In the genomic region with DNA sequence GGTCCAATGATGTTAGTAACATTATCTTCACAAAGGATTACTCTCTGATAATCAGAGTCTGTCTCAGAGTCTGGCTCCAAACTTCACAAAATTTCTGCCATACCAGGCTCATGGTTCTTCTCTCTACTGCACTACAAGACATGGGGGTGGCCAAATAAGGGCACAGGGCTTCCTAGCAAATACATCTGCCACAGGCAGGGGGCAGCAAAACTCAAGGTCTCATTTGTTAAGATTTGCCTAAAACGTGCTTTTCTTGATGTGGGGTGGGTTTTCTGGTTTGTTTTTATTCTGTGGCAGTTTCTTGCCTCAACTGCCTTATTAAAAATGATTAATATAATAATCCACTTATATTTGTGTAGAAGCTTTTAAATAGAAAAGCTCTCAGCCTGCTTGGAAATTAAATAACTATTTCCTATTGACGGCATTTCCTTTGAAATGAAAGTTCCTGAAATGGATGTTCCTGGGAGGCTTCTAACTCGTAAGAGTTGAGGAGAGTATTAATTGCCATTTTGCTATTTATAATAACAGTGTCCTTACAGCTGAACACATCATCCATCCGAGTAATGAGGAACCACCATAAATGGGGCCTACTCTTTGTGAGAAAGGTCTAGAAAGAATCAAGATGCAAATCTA, we compare ENCODE assay signal across 1 cellular context.
TF ChIP-seq lines count a peak whose summit lies in the region.

No MANE protein-coding gene starts in this region.

TF ChIP-seq in H1, 55 proteins besides CTCF, POLR2A, EP300 and RAD21:
- no peak for TF ChIP-seq POU5F1 (IDR thresholded peaks at IDR 0.05; ENCODE audit: low read depth, low read length)
- peak; percentile 97 for TF ChIP-seq SRF (IDR thresholded peaks at IDR 0.05; ENCODE audit: low read depth, low read length)
